8 cellular contexts compared by ENCODE assay signal in the genomic region with DNA sequence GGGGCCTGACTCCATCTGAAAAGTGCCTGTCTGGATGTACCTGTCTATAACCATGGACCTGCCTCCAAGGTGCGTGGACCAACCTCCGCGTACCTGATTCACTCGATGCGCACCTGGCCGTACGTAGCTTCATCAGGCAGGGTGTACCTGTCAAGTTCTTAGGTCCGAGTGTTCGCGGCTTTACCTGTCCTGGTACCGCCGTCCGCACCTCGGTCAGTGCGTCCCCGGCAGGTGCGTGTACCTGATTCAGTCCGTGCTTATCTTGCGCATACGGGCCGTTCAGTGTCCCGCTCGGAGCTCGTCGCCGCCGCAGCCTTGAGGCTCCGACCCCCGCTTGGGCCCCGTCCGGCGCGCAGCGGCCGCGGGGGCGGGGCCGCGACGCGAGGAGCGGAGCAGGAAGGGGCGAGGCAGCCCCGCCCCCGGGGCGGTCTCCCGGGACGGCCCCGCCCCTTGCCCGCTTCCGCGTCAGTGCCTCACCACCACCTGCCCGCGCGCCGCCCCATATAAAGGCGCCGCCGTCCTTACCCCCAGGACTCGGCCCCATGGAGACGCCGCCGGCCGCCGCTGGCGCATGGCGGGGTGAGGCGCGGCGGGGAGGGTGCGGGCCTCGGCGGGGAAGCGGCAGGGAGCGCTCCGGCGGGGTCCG. TPM values are rescaled to one million over a fixed set of nuclear protein-coding genes. Genes with fewer than 3 reads are reported as not detected.
DNase-seq lines count a peak whose midpoint lies in the region; ATAC-seq and TF ChIP-seq lines count a peak whose summit lies in the region.

A gene (plus strand): TSS at position 530 of the 646 bp plus-strand sequence. CDS start 917 bp downstream, outside the sequence.

- H3K9me2 ChIP-seq in PC-3 (replicated peaks; ENCODE audit: low read length), result no peaks in the 10 kb centered on the region

- TF ChIP-seq CTCF in GM20000 (IDR thresholded peaks at IDR 0.05; ENCODE audit: extremely low read depth, missing control alignments), result no peak
- TF ChIP-seq CTCF in PC-3 (conservative IDR thresholded peaks at IDR 0.05; ENCODE audit: low read depth, low read length), result no peak

- peak within 1 kb of the TSS; percentile 100 for H3K4me2 ChIP-seq in PC-3 (ENCODE audit: low read length)

- H3K27ac ChIP-seq in HUES64 (ENCODE audit: low read depth, low read length) (peak within 1 kb of the TSS; percentile 26; the same call in 1 of the 2 replicates), PC-3 (ENCODE audit: low read length) (peak within 1 kb of the TSS; percentile 97), esophagus (ENCODE audit: low read depth in 2 of 2, low read length in 1 of 2) (peak within 1 kb of the TSS; percentile 92 to 98)

- H2AFZ ChIP-seq in PC-3 (ENCODE audit: low read length), result peak within 1 kb of the TSS; percentile 88

- H3K36me3 ChIP-seq in HUES64 (ENCODE audit: insufficient read depth, low read length) (peaks cover 21% of the 10 kb centered on the region), PC-3 (ENCODE audit: low read depth, low read length) (peaks cover 13% of the 10 kb centered on the region), esophagus (ENCODE audit: control insufficient read depth in 2 of 2, insufficient read depth in 2 of 2, low read length in 1 of 2) (peaks cover 4 to 17% of the 10 kb centered on the region in 2 donors), mucosa of stomach (ENCODE audit: control insufficient read depth, insufficient read depth, low read length) (peaks cover 17% of the 10 kb centered on the region)

- H3K9me3 ChIP-seq in HUES64 (ENCODE audit: insufficient read depth, low read depth, low read length) (no peaks in the 10 kb centered on the region), PC-3 (ENCODE audit: low read length) (no peaks in the 10 kb centered on the region), esophagus (ENCODE audit: control insufficient read depth in 2 of 2, insufficient read depth in 1 of 2, low read depth in 1 of 2, low read length in 1 of 2) (no peaks in the 10 kb centered on the region), mucosa of stomach (ENCODE audit: control insufficient read depth, low read length) (no peaks in the 10 kb centered on the region)

- intact Hi-C loops in PC-3 (cut with micrococcal nuclease), result loop anchor here (5.0 kb wide), 1 partner anchor 218 kb away; a partner anchor contains a TSS

- peaks cover 68% of the 10 kb centered on the region for H3K79me2 ChIP-seq in PC-3 (ENCODE audit: low read length)

- H3K4me1 ChIP-seq in HUES64 (ENCODE audit: insufficient read depth, low read length) (peaks cover 53% of the 10 kb centered on the region), PC-3 (ENCODE audit: insufficient read depth, low read length) (peaks cover 55% of the 10 kb centered on the region), esophagus (ENCODE audit: control insufficient read depth in 2 of 2, insufficient read depth in 2 of 2, low read length in 1 of 2) (peaks cover 13 to 44% of the 10 kb centered on the region in 2 donors), mucosa of stomach (ENCODE audit: control insufficient read depth, insufficient read depth, low read length) (peaks cover 53% of the 10 kb centered on the region)

- H3K27me3 ChIP-seq in HUES64 (ENCODE audit: insufficient read depth, low read length) (peaks cover 20% of the 10 kb centered on the region), PC-3 (ENCODE audit: low read length) (no peaks in the 10 kb centered on the region), esophagus (ENCODE audit: control insufficient read depth in 1 of 2, insufficient read depth in 2 of 2, low read length in 2 of 2) (no peaks in the 10 kb centered on the region), mucosa of stomach (ENCODE audit: control insufficient read depth, insufficient read depth, low read length) (no peaks in the 10 kb centered on the region)

- ATAC-seq in PC-3, result peak; percentile 30

- H3K9ac ChIP-seq in HUES64 (ENCODE audit: low read depth, low read length) (peak within 1 kb of the TSS; percentile 67), PC-3 (ENCODE audit: low read length) (peak within 1 kb of the TSS; percentile 89), mucosa of stomach (ENCODE audit: low read length) (peak within 1 kb of the TSS; percentile 99)

- H3F3A ChIP-seq in PC-3 (ENCODE audit: low read length, unreplicated experiment), result no peaks in the 10 kb centered on the region

- CTCF ChIA-PET in PC-3 (lab: Charles Lee), result interaction anchor here (0.6 kb wide), 1 partner anchor 63 kb away, joined by 3 read pairs; no protein-coding TSS in a partner anchor

- POLR2A ChIA-PET in PC-3 (lab: Charles Lee; ENCODE audit: unreplicated experiment), result interaction anchor here (1.9 kb wide), 1 partner anchor 22 kb away, joined by 12 read pairs; no protein-coding TSS in a partner anchor

- BruUV-seq in PC-3 (replicated peaks; lab: Mats Ljungman, UMichigan), result no TSS peak

- peak within 1 kb of the TSS; percentile 82 for H3K4me3 ChIP-seq in HUES64 (ENCODE audit: low read length)
- H3K4me3 ChIP-seq in PC-3 (ENCODE audit: low read length), result peak within 1 kb of the TSS; percentile 71
- peak within 1 kb of the TSS; percentile 70 for H3K4me3 ChIP-seq in esophagus (ENCODE audit: low read depth in 1 of 2, low read length in 2 of 2)
- peak within 1 kb of the TSS; percentile 98 for H3K4me3 ChIP-seq in mucosa of stomach (ENCODE audit: low read length)

- DNase-seq in CMK (ENCODE audit: low read depth) (peak; percentile 85), GM20000 (ENCODE audit: low spot score) (peak; percentile 100), PC-3 (peak; percentile 95)
- DNase-seq in activated T-cell treated with anti-CD3 and anti-CD28 coated beads, Interleukin-2, amount 50 U/mL, for 1 hour, result peak; percentile 94
- peak; percentile 82 to 85 for DNase-seq in stimulated activated CD8-positive, alpha-beta memory T cell treated with anti-CD3 and anti-CD28 coated beads, Interleukin-7, amount 100 ng/mL, for 1 hour (ENCODE audit: low read depth in 2 of 2)

- 1% methylated on average over 78 of the region's 78 CpGs for WGBS in HUES64
- WGBS in esophagus, 2 donors, result 1% methylated on average over 53 to 78 of the region's 78 CpGs

- H4K20me1 ChIP-seq in PC-3 (ENCODE audit: low read length), result peaks cover 16% of the 10 kb centered on the region

RNA-seq across cellular contexts. Expression of the gene that starts here (rescaled TPM):
- polyA plus RNA-seq in HUES64 (2013, experiment 1 of 2), result 3.3 TPM
- polyA plus RNA-seq in HUES64 (2013, experiment 2 of 2), result 4.9 TPM
- 45.3 and 65.1 TPM in 2 replicates for total RNA-seq in PC-3 (2014; rRNA removed)
- polyA plus RNA-seq in esophagus, result 10 to 100 TPM; 17.6 to 25.3 TPM

Comparison
In these comparisons a context has a peak if more than half of its experiments do, and no peak if none do; other contexts are left out.
1. Peak in every context shown above with its lines: DNase-seq, ATAC-seq, H3K4me3 ChIP-seq and H3K27ac ChIP-seq.
2. H3K27ac ChIP-seq: peak in every context shown above with its lines; median percentile 97 in PC-3; 95 in esophagus; 26 in HUES64.